1 cellular context compared by ENCODE assay signal in the genomic region with DNA sequence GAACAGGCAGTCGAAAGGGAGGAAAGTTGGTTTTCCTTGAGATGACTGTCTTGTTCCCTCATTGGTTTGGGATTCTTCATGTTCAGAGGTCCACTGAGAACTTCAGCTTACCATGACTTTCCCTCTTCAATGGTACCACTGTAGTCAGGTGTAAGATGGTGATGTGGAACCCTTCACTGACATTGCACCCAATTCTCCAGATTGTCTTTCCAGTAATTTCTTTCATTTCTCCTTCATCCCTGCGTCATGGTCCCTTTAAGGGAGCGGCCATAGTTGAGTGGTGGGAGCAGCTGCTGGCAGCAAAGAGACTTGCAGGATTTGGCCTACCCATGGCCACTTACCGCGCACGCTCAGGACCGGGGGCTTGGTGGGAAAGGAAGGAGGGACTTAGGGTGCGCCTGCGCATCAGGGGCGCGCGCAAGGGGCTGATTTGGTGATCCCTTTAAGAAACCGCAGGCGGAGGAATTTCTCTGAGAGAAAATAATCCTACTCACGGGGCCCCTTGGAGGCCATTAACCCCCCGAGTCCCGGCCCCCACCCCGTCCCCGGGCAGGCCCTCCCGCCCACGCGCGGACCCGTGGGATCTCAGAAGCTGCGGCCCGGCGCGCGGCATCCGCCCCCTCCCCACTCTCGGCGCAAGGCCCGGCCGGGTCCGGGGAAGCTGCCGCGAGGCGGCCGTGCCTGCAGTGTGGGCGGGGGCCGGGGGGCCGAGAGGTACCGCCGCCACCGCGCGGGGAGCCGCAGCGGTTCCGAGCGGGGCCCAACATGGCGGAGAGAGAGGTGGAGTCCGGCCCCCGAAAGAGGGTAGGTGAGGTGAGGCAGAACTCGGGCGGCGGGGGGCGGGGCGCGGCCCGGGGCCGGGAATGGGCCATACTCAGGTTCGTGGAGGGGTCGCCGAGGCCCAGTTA.
TF ChIP-seq lines count a peak whose summit lies in the region.

Gene ZMYM4, plus strand, starts transcription at position 428 of the 908 bp plus-strand sequence. Its CDS starts 338 bp downstream, at position 766.

TF ChIP-seq in HEK293, 187 proteins besides CTCF, POLR2A, EP300 and RAD21 (continued from another document and continues in another):
- TF ChIP-seq ZNF148 (tag by site-specific recombination; IDR thresholded peaks at IDR 0.05; ENCODE audit: borderline replicate concordance), result no peak
- TF ChIP-seq, protein P1, sequence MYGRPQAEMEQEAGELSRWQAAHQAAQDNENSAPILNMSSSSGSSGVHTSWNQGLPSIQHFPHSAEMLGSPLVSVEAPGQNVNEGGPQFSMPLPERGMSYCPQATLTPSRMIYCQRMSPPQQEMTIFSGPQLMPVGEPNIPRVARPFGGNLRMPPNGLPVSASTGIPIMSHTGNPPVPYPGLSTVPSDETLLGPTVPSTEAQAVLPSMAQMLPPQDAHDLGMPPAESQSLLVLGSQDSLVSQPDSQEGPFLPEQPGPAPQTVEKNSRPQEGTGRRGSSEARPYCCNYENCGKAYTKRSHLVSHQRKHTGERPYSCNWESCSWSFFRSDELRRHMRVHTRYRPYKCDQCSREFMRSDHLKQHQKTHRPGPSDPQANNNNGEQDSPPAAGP (tag by site-specific recombination; IDR thresholded peaks at IDR 0.05), result no peak
- TF ChIP-seq EGR2 (tag by site-specific recombination; IDR thresholded peaks at IDR 0.05; ENCODE audit: low read depth), result peak; percentile 39
- no peak for TF ChIP-seq BCL6B (tag by site-specific recombination; IDR thresholded peaks at IDR 0.05)
- no peak for TF ChIP-seq BCL11A (tag by site-specific recombination; IDR thresholded peaks at IDR 0.05; ENCODE audit: low read depth)
- TF ChIP-seq HOXA7 (CRISPR knock-in tag; IDR thresholded peaks at IDR 0.05; ENCODE audit: borderline replicate concordance), result no peak
- peak; percentile 64; the same call in 1 of the 2 replicates for TF ChIP-seq ZNF76 (tag by site-specific recombination; IDR thresholded peaks at IDR 0.05; ENCODE audit: borderline replicate concordance, low read depth)
- TF ChIP-seq, protein P2, sequence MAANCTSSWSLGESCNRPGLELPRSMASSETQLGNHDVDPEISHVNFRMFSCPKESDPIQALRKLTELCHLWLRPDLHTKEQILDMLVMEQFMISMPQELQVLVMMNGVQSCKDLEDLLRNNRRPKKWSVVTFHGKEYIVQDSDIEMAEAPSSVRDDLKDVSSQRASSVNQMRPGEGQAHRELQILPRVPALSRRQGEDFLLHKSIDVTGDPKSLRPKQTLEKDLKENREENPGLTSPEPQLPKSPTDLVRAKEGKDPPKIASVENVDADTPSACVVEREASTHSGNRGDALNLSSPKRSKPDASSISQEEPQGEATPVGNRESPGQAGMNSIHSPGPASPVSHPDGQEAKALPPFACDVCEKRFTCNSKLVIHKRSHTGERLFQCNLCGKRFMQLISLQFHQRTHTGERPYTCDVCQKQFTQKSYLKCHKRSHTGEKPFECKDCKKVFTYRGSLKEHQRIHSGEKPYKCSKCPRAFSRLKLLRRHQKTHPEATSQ (tag by site-specific recombination; IDR thresholded peaks at IDR 0.05), result no peak
- TF ChIP-seq ZNF600 (tag by site-specific recombination; IDR thresholded peaks at IDR 0.05), result peak; percentile 65
- no peak for TF ChIP-seq ZNF544 (tag by site-specific recombination; IDR thresholded peaks at IDR 0.05)
- no peak for TF ChIP-seq ZBTB1 (tag by site-specific recombination; IDR thresholded peaks at IDR 0.05)
- TF ChIP-seq, protein P3, sequence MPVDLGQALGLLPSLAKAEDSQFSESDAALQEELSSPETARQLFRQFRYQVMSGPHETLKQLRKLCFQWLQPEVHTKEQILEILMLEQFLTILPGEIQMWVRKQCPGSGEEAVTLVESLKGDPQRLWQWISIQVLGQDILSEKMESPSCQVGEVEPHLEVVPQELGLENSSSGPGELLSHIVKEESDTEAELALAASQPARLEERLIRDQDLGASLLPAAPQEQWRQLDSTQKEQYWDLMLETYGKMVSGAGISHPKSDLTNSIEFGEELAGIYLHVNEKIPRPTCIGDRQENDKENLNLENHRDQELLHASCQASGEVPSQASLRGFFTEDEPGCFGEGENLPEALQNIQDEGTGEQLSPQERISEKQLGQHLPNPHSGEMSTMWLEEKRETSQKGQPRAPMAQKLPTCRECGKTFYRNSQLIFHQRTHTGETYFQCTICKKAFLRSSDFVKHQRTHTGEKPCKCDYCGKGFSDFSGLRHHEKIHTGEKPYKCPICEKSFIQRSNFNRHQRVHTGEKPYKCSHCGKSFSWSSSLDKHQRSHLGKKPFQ (tag by site-specific recombination; IDR thresholded peaks at IDR 0.05), result no peak
- no peak for TF ChIP-seq SALL2 (tag by site-specific recombination; IDR thresholded peaks at IDR 0.05; ENCODE audit: borderline replicate concordance)
- peak; percentile 79 for TF ChIP-seq YY1 (tag by site-specific recombination; IDR thresholded peaks at IDR 0.05)
- peak; percentile 43; the same call in 1 of the 2 replicates for TF ChIP-seq ZNF513 (tag by site-specific recombination; IDR thresholded peaks at IDR 0.05)
- TF ChIP-seq, protein P4, sequence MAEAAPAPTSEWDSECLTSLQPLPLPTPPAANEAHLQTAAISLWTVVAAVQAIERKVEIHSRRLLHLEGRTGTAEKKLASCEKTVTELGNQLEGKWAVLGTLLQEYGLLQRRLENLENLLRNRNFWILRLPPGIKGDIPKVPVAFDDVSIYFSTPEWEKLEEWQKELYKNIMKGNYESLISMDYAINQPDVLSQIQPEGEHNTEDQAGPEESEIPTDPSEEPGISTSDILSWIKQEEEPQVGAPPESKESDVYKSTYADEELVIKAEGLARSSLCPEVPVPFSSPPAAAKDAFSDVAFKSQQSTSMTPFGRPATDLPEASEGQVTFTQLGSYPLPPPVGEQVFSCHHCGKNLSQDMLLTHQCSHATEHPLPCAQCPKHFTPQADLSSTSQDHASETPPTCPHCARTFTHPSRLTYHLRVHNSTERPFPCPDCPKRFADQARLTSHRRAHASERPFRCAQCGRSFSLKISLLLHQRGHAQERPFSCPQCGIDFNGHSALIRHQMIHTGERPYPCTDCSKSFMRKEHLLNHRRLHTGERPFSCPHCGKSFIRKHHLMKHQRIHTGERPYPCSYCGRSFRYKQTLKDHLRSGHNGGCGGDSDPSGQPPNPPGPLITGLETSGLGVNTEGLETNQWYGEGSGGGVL (tag by site-specific recombination; IDR thresholded peaks at IDR 0.05), result no peak
- no peak; the same call in 1 of the 2 replicates for TF ChIP-seq GLIS2 (tag by site-specific recombination; IDR thresholded peaks at IDR 0.05)
- TF ChIP-seq, protein P5, sequence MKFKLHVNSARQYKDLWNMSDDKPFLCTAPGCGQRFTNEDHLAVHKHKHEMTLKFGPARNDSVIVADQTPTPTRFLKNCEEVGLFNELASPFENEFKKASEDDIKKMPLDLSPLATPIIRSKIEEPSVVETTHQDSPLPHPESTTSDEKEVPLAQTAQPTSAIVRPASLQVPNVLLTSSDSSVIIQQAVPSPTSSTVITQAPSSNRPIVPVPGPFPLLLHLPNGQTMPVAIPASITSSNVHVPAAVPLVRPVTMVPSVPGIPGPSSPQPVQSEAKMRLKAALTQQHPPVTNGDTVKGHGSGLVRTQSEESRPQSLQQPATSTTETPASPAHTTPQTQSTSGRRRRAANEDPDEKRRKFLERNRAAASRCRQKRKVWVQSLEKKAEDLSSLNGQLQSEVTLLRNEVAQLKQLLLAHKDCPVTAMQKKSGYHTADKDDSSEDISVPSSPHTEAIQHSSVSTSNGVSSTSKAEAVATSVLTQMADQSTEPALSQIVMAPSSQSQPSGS (tag by site-specific recombination; IDR thresholded peaks at IDR 0.05; ENCODE audit: low read depth), result no peak
- no peak for TF ChIP-seq ZNF138 (tag by site-specific recombination; IDR thresholded peaks at IDR 0.05; ENCODE audit: borderline replicate concordance)
- TF ChIP-seq ZFHX2 (tag by site-specific recombination; conservative IDR thresholded peaks at IDR 0.05), result peak; percentile 90
- peak; percentile 93 for TF ChIP-seq ZBTB48 (tag by site-specific recombination; IDR thresholded peaks at IDR 0.05)
- 0 out of 2 replicates have a peak, but pooled peaks have one; percentile 38 for TF ChIP-seq SP7 (tag by site-specific recombination; IDR thresholded peaks at IDR 0.05)
- TF ChIP-seq, protein P6, sequence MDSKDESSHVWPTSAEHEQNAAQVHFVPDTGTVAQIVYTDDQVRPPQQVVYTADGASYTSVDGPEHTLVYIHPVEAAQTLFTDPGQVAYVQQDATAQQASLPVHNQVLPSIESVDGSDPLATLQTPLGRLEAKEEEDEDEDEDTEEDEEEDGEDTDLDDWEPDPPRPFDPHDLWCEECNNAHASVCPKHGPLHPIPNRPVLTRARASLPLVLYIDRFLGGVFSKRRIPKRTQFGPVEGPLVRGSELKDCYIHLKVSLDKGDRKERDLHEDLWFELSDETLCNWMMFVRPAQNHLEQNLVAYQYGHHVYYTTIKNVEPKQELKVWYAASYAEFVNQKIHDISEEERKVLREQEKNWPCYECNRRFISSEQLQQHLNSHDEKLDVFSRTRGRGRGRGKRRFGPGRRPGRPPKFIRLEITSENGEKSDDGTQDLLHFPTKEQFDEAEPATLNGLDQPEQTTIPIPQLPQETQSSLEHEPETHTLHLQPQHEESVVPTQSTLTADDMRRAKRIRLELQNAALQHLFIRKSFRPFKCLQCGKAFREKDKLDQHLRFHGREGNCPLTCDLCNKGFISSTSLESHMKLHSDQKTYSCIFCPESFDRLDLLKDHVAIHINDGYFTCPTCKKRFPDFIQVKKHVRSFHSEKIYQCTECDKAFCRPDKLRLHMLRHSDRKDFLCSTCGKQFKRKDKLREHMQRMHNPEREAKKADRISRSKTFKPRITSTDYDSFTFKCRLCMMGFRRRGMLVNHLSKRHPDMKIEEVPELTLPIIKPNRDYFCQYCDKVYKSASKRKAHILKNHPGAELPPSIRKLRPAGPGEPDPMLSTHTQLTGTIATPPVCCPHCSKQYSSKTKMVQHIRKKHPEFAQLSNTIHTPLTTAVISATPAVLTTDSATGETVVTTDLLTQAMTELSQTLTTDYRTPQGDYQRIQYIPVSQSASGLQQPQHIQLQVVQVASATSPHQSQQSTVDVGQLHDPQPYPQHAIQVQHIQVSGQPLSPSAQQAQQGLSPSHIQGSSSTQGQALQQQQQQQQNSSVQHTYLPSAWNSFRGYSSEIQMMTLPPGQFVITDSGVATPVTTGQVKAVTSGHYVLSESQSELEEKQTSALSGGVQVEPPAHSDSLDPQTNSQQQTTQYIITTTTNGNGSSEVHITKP (tag by site-specific recombination; IDR thresholded peaks at IDR 0.05), result peak; percentile 81; the same call in 1 of the 2 replicates
- no peak for TF ChIP-seq ZNF747 (tag by site-specific recombination; IDR thresholded peaks at IDR 0.05)
- TF ChIP-seq, protein P7, sequence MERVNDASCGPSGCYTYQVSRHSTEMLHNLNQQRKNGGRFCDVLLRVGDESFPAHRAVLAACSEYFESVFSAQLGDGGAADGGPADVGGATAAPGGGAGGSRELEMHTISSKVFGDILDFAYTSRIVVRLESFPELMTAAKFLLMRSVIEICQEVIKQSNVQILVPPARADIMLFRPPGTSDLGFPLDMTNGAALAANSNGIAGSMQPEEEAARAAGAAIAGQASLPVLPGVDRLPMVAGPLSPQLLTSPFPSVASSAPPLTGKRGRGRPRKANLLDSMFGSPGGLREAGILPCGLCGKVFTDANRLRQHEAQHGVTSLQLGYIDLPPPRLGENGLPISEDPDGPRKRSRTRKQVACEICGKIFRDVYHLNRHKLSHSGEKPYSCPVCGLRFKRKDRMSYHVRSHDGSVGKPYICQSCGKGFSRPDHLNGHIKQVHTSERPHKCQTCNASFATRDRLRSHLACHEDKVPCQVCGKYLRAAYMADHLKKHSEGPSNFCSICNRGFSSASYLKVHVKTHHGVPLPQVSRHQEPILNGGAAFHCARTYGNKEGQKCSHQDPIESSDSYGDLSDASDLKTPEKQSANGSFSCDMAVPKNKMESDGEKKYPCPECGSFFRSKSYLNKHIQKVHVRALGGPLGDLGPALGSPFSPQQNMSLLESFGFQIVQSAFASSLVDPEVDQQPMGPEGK (tag by site-specific recombination; IDR thresholded peaks at IDR 0.05), result peak; percentile 65; the same call in 1 of the 2 replicates
- TF ChIP-seq, protein P8, sequence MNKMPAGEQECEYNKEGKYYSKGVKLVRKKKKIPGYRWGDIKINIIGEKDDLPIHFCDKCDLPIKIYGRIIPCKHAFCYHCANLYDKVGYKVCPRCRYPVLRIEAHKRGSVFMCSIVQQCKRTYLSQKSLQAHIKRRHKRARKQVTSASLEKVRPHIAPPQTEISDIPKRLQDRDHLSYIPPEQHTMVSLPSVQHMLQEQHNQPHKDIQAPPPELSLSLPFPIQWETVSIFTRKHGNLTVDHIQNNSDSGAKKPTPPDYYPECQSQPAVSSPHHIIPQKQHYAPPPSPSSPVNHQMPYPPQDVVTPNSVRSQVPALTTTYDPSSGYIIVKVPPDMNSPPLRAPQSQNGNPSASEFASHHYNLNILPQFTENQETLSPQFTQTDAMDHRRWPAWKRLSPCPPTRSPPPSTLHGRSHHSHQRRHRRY (tag by site-specific recombination; IDR thresholded peaks at IDR 0.05), result no peak
- TF ChIP-seq ZNF670 (tag by site-specific recombination; IDR thresholded peaks at IDR 0.05; ENCODE audit: low read depth), result no peak
- no peak for TF ChIP-seq ZNF10 (tag by site-specific recombination; IDR thresholded peaks at IDR 0.05)
